In genomic region chr19:4390017-4390861, GRCh38 we compare ENCODE assay signal across 8 cellular contexts. TPM values are rescaled to one million over a fixed set of nuclear protein-coding genes. Genes with fewer than 3 reads are reported as not detected.
A peak's percentile ranks its signal among the peaks of the same experiment; 100 is the strongest.
DNase-seq lines count a peak whose midpoint lies in the region; ATAC-seq, FAIRE-seq and TF ChIP-seq lines count a peak whose summit lies in the region.

No MANE protein-coding gene starts in this region.

- peak overlapping the region; percentile 43 for H3K27ac ChIP-seq in astrocyte (ENCODE audit: low read depth, low read length)

- peak overlapping the region; percentile 84 for H3K27ac Mint-ChIP-seq in astrocyte (ENCODE audit: unreplicated experiment)
- peak overlapping the region; percentile 72 to 97 for H3K27ac Mint-ChIP-seq in stimulated activated naive CD8-positive, alpha-beta T cell treated with anti-CD3 and anti-CD28 coated beads, Interleukin-15, amount 100 ng/mL, for 72 hours

- no peaks in the 10 kb centered on the region for H3K9me3 ChIP-seq in astrocyte (ENCODE audit: insufficient read depth, low read depth, low read length)

- peaks cover 53% of the 10 kb centered on the region for H3K4me1 ChIP-seq in astrocyte (ENCODE audit: insufficient read depth, low read length)

- no peak for FAIRE-seq in astrocyte (lab: Jason Lieb, UNC)

- no peaks in the 10 kb centered on the region for H3K9me3 Mint-ChIP-seq in astrocyte (ENCODE audit: unreplicated experiment)
- H3K9me3 Mint-ChIP-seq in stimulated activated naive CD8-positive, alpha-beta T cell treated with anti-CD3 and anti-CD28 coated beads, Interleukin-15, amount 100 ng/mL, for 72 hours = no peaks in the 10 kb centered on the region

- H3K4me3 Mint-ChIP-seq in astrocyte (ENCODE audit: unreplicated experiment) = peak overlapping the region; percentile 68
- H3K4me3 Mint-ChIP-seq in stimulated activated naive CD8-positive, alpha-beta T cell treated with anti-CD3 and anti-CD28 coated beads, Interleukin-15, amount 100 ng/mL, for 72 hours = peak overlapping the region in 1 of 2 donors; percentile 51

- ATAC-seq in stimulated activated naive CD8-positive, alpha-beta T cell treated with anti-CD3 and anti-CD28 coated beads, Interleukin-15, amount 100 ng/mL, for 72 hours = no peak
- ATAC-seq in GM19463 (IDR thresholded peaks at IDR 0.05; ENCODE audit: unreplicated experiment) = no peak

- H3K27me3 ChIP-seq in astrocyte (ENCODE audit: insufficient read depth, low read length) = no peaks in the 10 kb centered on the region

- peak overlapping the region; percentile 66 for H3K9ac ChIP-seq in astrocyte (ENCODE audit: low read length)

- H3K4me3 ChIP-seq in astrocyte (ENCODE audit: insufficient read depth, low read depth, low read length) = no peak overlapping the region

- H2AFZ ChIP-seq in astrocyte (ENCODE audit: low read depth, low read length) = no peak overlapping the region

- peaks cover 56% of the 10 kb centered on the region for H3K4me1 Mint-ChIP-seq in astrocyte (ENCODE audit: low read depth, unreplicated experiment)
- peaks cover 56% of the 10 kb centered on the region for H3K4me1 Mint-ChIP-seq in stimulated activated naive CD8-positive, alpha-beta T cell treated with anti-CD3 and anti-CD28 coated beads, Interleukin-15, amount 100 ng/mL, for 72 hours

- H4K20me1 ChIP-seq in astrocyte (ENCODE audit: insufficient read depth, low read length) = peaks cover 95% of the 10 kb centered on the region

- TF ChIP-seq CTCF in astrocyte (IDR thresholded peaks at IDR 0.05; ENCODE audit: insufficient read depth, low read depth, low read length) (no peak), GM13977 (IDR thresholded peaks at IDR 0.05; ENCODE audit: extremely low read depth, insufficient read depth, missing control alignments) (no peak)

- H3K36me3 ChIP-seq in astrocyte (ENCODE audit: insufficient read depth, low read length) = no peaks in the 10 kb centered on the region

- peaks cover 12% of the 10 kb centered on the region for H3K36me3 Mint-ChIP-seq in astrocyte (ENCODE audit: low read depth, unreplicated experiment)

- peaks cover 99% of the 10 kb centered on the region for H3K79me2 ChIP-seq in astrocyte (ENCODE audit: insufficient read depth, low read length)

- H3K27me3 Mint-ChIP-seq in astrocyte (ENCODE audit: low read depth, unreplicated experiment) = no peaks in the 10 kb centered on the region
- no peaks in the 10 kb centered on the region for H3K27me3 Mint-ChIP-seq in stimulated activated naive CD8-positive, alpha-beta T cell treated with anti-CD3 and anti-CD28 coated beads, Interleukin-15, amount 100 ng/mL, for 72 hours

- in situ Hi-C loops in GM13977 (cut with MboI; ENCODE audit: low pct_unique_long_range_greater_than_20kb, low sequenced_read_pairs, unreplicated experiment) = no loop called here

- DNase-seq in NCI-H128 (lab: John Stamatoyannopoulos, UW; ENCODE audit: unreplicated experiment) = peak; percentile 20
- DNase-seq in astrocyte (ENCODE audit: low read depth) = no peak
- DNase-seq in islet precursor cell = peak; percentile 83
- no peak for DNase-seq in stimulated activated naive CD8-positive, alpha-beta T cell treated with anti-CD3 and anti-CD28 coated beads, Interleukin-15, amount 100 ng/mL, for 72 hours
- DNase-seq in NCI-H1694 treated with DMSO at 0.1 percent for 48 hours (lab: John Stamatoyannopoulos, UW) = no peak
- DNase-seq in RKO (ENCODE audit: low spot score) = no peak
- DNase-seq in GM13977 (ENCODE audit: low spot score) = no peak

- H3K4me2 ChIP-seq in astrocyte (ENCODE audit: low read length) = peak overlapping the region; percentile 86

RNA-seq across cellular contexts. Expression of gene SH3GL1, which starts 10.1 kb away (rescaled TPM):
- 101 and 102 TPM in 2 replicates for total RNA-seq in astrocyte

RNA-seq across cellular contexts. Expression of gene CHAF1A, which starts 12.2 kb away (rescaled TPM):
- 7.2 and 8.5 TPM in 2 replicates for total RNA-seq in astrocyte

RNA-seq across cellular contexts. Expression of gene MPND, which starts 46.9 kb away (rescaled TPM):
- 10.3 and 14.7 TPM in 2 replicates for total RNA-seq in astrocyte

RNA-seq across cellular contexts. Expression of gene STAP2, which starts 51.6 kb away (rescaled TPM):
- 1.8 and 5.3 TPM in 2 replicates for total RNA-seq in astrocyte

Comparison
In these comparisons a context has a peak if more than half of its experiments do, and no peak if none do; other contexts are left out.
1. DNase-seq: peak in NCI-H128 (single experiment) and islet precursor cell (single experiment); none in astrocyte (single experiment), stimulated activated naive CD8-positive, alpha-beta T cell treated with anti-CD3 and anti-CD28 coated beads, Interleukin-15, amount 100 ng/mL, for 72 hours (0 of 2), NCI-H1694 treated with DMSO at 0.1 percent for 48 hours (single experiment), RKO (single experiment) and GM13977 (single experiment).